15 cellular contexts compared by ENCODE assay signal in genomic region chr2:28674713-28675068, GRCh38.
"Had no signal": no experiment of that assay in that cellular context is flagged by ENCODE, and none has a peak within 500 bp of the region (broad histone marks: within the 10 kb centered on the region; RNA-seq: fewer than 3 reads in every experiment).

No MANE protein-coding gene starts in this region.

- H3K36me3 ChIP-seq: heart left ventricle, left lung, tibial nerve had no signal

- H3K4me3 ChIP-seq: body of pancreas, dorsolateral prefrontal cortex, heart left ventricle, left lung, mucosa of descending colon, tibial nerve had no signal

- H3K9me3 ChIP-seq: body of pancreas, left lung, mucosa of descending colon had no signal

- H3K4me3 Mint-ChIP-seq: activated CD4-positive, alpha-beta memory T cell treated with anti-CD3 and anti-CD28 coated beads, Interleukin-2, amount 10 ng/mL, durations not matched to agents 7 days and 5 days; naive thymus-derived CD8-positive, alpha-beta T cell had no signal

- H3K27ac Mint-ChIP-seq: activated CD4-positive, alpha-beta memory T cell treated with anti-CD3 and anti-CD28 coated beads, Interleukin-2, amount 10 ng/mL, durations not matched to agents 7 days and 5 days had no signal

- H3K27me3 Mint-ChIP-seq: activated CD4-positive, alpha-beta memory T cell treated with anti-CD3 and anti-CD28 coated beads, Interleukin-2, amount 10 ng/mL, durations not matched to agents 7 days and 5 days; naive thymus-derived CD8-positive, alpha-beta T cell had no signal

- H3K27me3 ChIP-seq: body of pancreas, dorsolateral prefrontal cortex, foreskin keratinocyte, heart left ventricle, left lung, tibial nerve had no signal

- H3K27ac ChIP-seq: foreskin keratinocyte, left lung, tibial nerve had no signal

- ATAC-seq: activated CD4-positive, CD25-positive, alpha-beta regulatory T cell treated with anti-CD3 and anti-CD28 coated beads, Interleukin-2, amount 50 U/mL, for 24 hours; body of pancreas; esophagus mucosa; foreskin keratinocyte; heart left ventricle; left lung; mucosa of descending colon; naive thymus-derived CD8-positive, alpha-beta T cell had no signal

- H3K4me1 ChIP-seq: foreskin keratinocyte, left lung, tibial nerve had no signal

- DNase-seq: activated CD4-positive, alpha-beta memory T cell treated with anti-CD3 and anti-CD28 coated beads, Interleukin-2, amount 10 ng/mL, durations not matched to agents 7 days and 5 days; activated naive CD4-positive, alpha-beta T cell; body of pancreas; dorsolateral prefrontal cortex; foreskin keratinocyte; heart left ventricle; islet precursor cell; left lung; mucosa of descending colon; naive thymus-derived CD8-positive, alpha-beta T cell; occipital lobe; stimulated activated CD4-positive, alpha-beta T cell treated with anti-CD3 and anti-CD28 coated beads, Interleukin-4, amount 100 ng/mL, for 1 hour had no signal
